10 cellular contexts compared by ENCODE assay signal in the genomic region with DNA sequence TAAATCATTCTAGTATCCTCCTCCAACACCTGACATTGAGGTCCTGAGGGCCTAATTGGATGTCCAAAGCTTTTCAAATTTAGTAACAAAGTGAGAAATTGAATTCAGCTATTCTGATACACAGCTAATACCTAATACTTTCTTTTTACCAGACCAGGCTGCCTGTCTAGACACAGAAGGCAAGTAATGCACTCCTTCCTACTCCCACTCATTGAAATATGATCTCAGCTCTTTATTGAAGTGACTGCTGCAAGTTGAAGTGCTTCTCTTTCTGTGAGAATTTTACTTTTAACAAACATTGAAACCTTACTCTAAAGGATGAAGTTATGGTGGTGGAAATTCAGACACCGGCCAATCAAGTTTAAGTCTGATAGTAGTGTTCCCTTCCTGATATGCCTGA.
DNase-seq lines count a peak whose midpoint lies in the region; ATAC-seq, FAIRE-seq and TF ChIP-seq lines count a peak whose summit lies in the region.
"Had no signal": no experiment of that assay in that cellular context is flagged by ENCODE, and none has a peak within 500 bp of the region (broad histone marks: within the 10 kb centered on the region; RNA-seq: fewer than 3 reads in every experiment).

No MANE protein-coding gene starts in this region.

- no peak for TF ChIP-seq CTCF in keratinocyte (optimal IDR thresholded peaks at IDR 0.05 in 1 of 3, IDR thresholded peaks at IDR 0.05 in 1 of 3, conservative IDR thresholded peaks at IDR 0.05 in 1 of 3; ENCODE audit: extremely low read depth in 1 of 3, insufficient read depth in 2 of 3, low read length in 3 of 3)
- no peak for TF ChIP-seq CTCF in GM10266 (IDR thresholded peaks at IDR 0.05; ENCODE audit: control insufficient read depth, insufficient read depth, low read depth, missing control alignments)

- H3K79me2 ChIP-seq in keratinocyte (ENCODE audit: control insufficient read depth, insufficient read depth, low read length): no peaks in the 10 kb centered on the region

- dilution Hi-C loops in keratinocyte (cut with MboI; ENCODE audit: extremely low pct_ligation_motif_present, low sequenced_read_pairs): no loop called here

- no peaks in the 10 kb centered on the region for H3K9me1 ChIP-seq in keratinocyte (ENCODE audit: control insufficient read depth, extremely low read depth, insufficient read depth, low read length)

- H3K9me3 ChIP-seq in adipocyte (ENCODE audit: control insufficient read depth, low read length): no peaks in the 10 kb centered on the region
- H3K9me3 ChIP-seq in keratinocyte (ENCODE audit: control insufficient read depth, low read depth, low read length): no peaks in the 10 kb centered on the region

- FAIRE-seq in H54 (lab: Jason Lieb, UNC) (peak; percentile 85), keratinocyte (lab: Jason Lieb, UNC) (peak; percentile 43)

- no peak overlapping the region for H2AFZ ChIP-seq in keratinocyte (ENCODE audit: control insufficient read depth, low read length)

- no peak for TF ChIP-seq POLR2A in H54 (IDR thresholded peaks at IDR 0.05; ENCODE audit: low read depth, low read length)

- H3K36me3 ChIP-seq in adipocyte (ENCODE audit: control insufficient read depth, insufficient read depth, low read length, severe bottlenecking) (no peaks in the 10 kb centered on the region), keratinocyte (ENCODE audit: control insufficient read depth in 2 of 2, extremely low read depth in 1 of 2, insufficient read depth in 2 of 2, low read length in 2 of 2) (no peaks in the 10 kb centered on the region)

- ATAC-seq in GM21528 (IDR thresholded peaks at IDR 0.05; ENCODE audit: low FRiP score, unreplicated experiment): no peak
- ATAC-seq: naive thymus-derived CD4-positive, alpha-beta T cell had no signal

- H3K4me2 ChIP-seq in keratinocyte (ENCODE audit: control insufficient read depth, extremely low read depth, insufficient read depth, low read depth, low read length): no peak overlapping the region

- no peak overlapping the region for H3K4me3 ChIP-seq in adipocyte (ENCODE audit: low read length)
- no peak overlapping the region for H3K4me3 ChIP-seq in keratinocyte (ENCODE audit: control insufficient read depth in 2 of 3, extremely low read depth in 1 of 3, insufficient read depth in 2 of 3, low read depth in 1 of 3, low read length in 3 of 3)

- H3K27me3 ChIP-seq in adipocyte (replicated peaks; ENCODE audit: control insufficient read depth, insufficient read depth, low read length) (no peaks in the 10 kb centered on the region), keratinocyte (ENCODE audit: control insufficient read depth, extremely low read depth, insufficient read depth, low read length) (no peaks in the 10 kb centered on the region)

- H4K20me1 ChIP-seq in keratinocyte (ENCODE audit: control insufficient read depth, extremely low read depth, insufficient read depth, low read length): no peaks in the 10 kb centered on the region

- no peak overlapping the region for H3K27ac ChIP-seq in keratinocyte (ENCODE audit: control insufficient read depth, insufficient read depth, low read length)

- H3K9ac ChIP-seq in adipocyte (ENCODE audit: low read length): no peak overlapping the region
- no peak overlapping the region for H3K9ac ChIP-seq in keratinocyte (ENCODE audit: control insufficient read depth, extremely low read depth, insufficient read depth, low read length)

- DNase-seq in A172 (ENCODE audit: low spot score): peak; percentile 6
- DNase-seq in H54 (ENCODE audit: insufficient read length, low spot score): no peak
- peak; percentile 66 for DNase-seq in adipocyte (ENCODE audit: low read depth)
- DNase-seq in keratinocyte (ENCODE audit: low read depth, low spot score): no peak
- DNase-seq in NCI-H1930 (lab: John Stamatoyannopoulos, UW): no peak
- DNase-seq in GM10266 (ENCODE audit: extremely low spot score): no peak
- no peak for DNase-seq in HUDEP-2 (lab: John Stamatoyannopoulos, UW; ENCODE audit: unreplicated experiment in 76 of 76)
- DNase-seq: naive thymus-derived CD4-positive, alpha-beta T cell; NCI-H774 had no signal

- H3K4me1 ChIP-seq in adipocyte (ENCODE audit: control insufficient read depth, insufficient read depth, low read length): peaks cover 42% of the 10 kb centered on the region
- no peaks in the 10 kb centered on the region for H3K4me1 ChIP-seq in keratinocyte (ENCODE audit: control insufficient read depth, extremely low read depth, insufficient read depth, low read length)

Comparison
In these comparisons a context has a peak if more than half of its experiments do, and no peak if none do; other contexts are left out.
1. DNase-seq: peak in A172 (single experiment) and adipocyte (single experiment); none in H54 (single experiment), keratinocyte (single experiment), NCI-H1930 (0 of 2), GM10266 (single experiment) and HUDEP-2 (0 of 76).